Comparison of ENCODE assay signal across 15 cellular contexts in the genomic region with DNA sequence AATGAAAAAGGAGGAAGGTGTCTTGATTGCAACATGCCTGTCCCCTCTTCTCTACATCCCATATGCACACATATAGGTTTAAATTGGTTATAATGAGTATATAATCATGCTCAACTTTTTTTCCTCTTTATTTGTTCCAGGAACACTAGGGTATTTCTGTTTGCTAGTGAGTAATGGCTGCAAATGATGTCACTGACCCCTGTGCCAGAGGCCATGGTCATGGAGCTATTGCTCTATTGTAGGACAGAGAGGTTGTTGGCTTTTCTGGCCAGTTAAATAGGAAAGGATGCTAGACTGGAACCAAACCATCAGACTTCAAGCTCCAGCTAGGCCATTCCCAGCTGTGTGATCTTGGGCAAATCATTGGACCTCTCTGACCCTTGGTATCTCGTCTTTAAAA. TPM values are rescaled to one million over a fixed set of nuclear protein-coding genes. Genes with fewer than 3 reads are reported as not detected.
DNase-seq lines count a peak whose midpoint lies in the region; ATAC-seq and TF ChIP-seq lines count a peak whose summit lies in the region.
"Had no signal": no experiment of that assay in that cellular context is flagged by ENCODE, and none has a peak within 500 bp of the region (broad histone marks: within the 10 kb centered on the region; RNA-seq: fewer than 3 reads in every experiment).

No MANE protein-coding gene starts in this region.

- peak overlapping the region; percentile 88 for H3K27ac Mint-ChIP-seq in CD4-positive, alpha-beta T cell
- H3K27ac Mint-ChIP-seq in T-cell (peak overlapping the region; percentile 97 to 99), immature natural killer cell (peak overlapping the region; percentile 84 to 99 (median 93))
- H3K27ac Mint-ChIP-seq: type B pancreatic cell had no signal

- intact Hi-C loops in CD4-positive, alpha-beta T cell (cut with DNase I, micrococcal nuclease) = no loop called here

- ATAC-seq in CD4-positive, alpha-beta T cell (ENCODE audit: poor library complexity) = no peak
- ATAC-seq in T-cell (replicated peaks in 1 of 4) = no peak
- no peak for ATAC-seq in HG02798 (IDR thresholded peaks at IDR 0.05; ENCODE audit: poor library complexity, unreplicated experiment)
- ATAC-seq in HG03159 (IDR thresholded peaks at IDR 0.05; ENCODE audit: unreplicated experiment) = no peak
- ATAC-seq in HG03095 (IDR thresholded peaks at IDR 0.05; ENCODE audit: unreplicated experiment) = no peak
- ATAC-seq: esophagus mucosa had no signal

- DNase-seq in AML-193 (lab: John Stamatoyannopoulos, UW) (peak; percentile 46 to 70), T-cell (no peak), immature natural killer cell (no peak)
- no peak for DNase-seq in CD4-positive, alpha-beta T cell
- DNase-seq in stimulated activated CD4-positive, alpha-beta T cell treated with anti-CD3 and anti-CD28 coated beads, Interleukin-2, amount 100 ng/mL, for 24 hours = no peak
- DNase-seq: anterior cingulate cortex, cortex of kidney, NCI-H1930 had no signal

- H3K27me3 Mint-ChIP-seq in CD4-positive, alpha-beta T cell = no peaks in the 10 kb centered on the region
- H3K27me3 Mint-ChIP-seq in T-cell (no peaks in the 10 kb centered on the region), immature natural killer cell (ENCODE audit: low read depth in 3 of 3) (peaks cover 4 to 26% (median 5%) of the 10 kb centered on the region in 3 donors)
- H3K27me3 Mint-ChIP-seq: type B pancreatic cell had no signal

- H3K27ac ChIP-seq in CD4-positive, alpha-beta T cell (ENCODE audit: low read depth, low read length) = peak overlapping the region; percentile 22
- H3K27ac ChIP-seq: BLaER1 had no signal

- POLR2A ChIA-PET in CD4-positive, alpha-beta T cell (lab: Charles Lee) = interaction anchor here (1.1 to 2.4 kb wide), 4 partner anchors 8 to 37 kb away, joined by 4 to 8 read pairs (median 6); no protein-coding TSS in a partner anchor
- POLR2A ChIA-PET in T-cell (lab: Charles Lee) = interaction anchor here in 1 of 2 donors (0.6 kb wide), 1 partner anchor 118 kb away, joined by 11 read pairs; no protein-coding TSS in a partner anchor

- H3K36me3 Mint-ChIP-seq in CD4-positive, alpha-beta T cell (ENCODE audit: low read depth) = peaks cover 45% of the 10 kb centered on the region
- H3K36me3 Mint-ChIP-seq in T-cell = peaks cover 23% of the 10 kb centered on the region
- peaks cover 10 to 31% (median 11%) of the 10 kb centered on the region in 3 donors for H3K36me3 Mint-ChIP-seq in immature natural killer cell

- H3K4me3 Mint-ChIP-seq in CD4-positive, alpha-beta T cell = no peak overlapping the region
- H3K4me3 Mint-ChIP-seq in T-cell (peak overlapping the region in 2 of 3 donors; percentile 34 to 70), immature natural killer cell (peak overlapping the region; percentile 44 to 86 (median 84))
- H3K4me3 Mint-ChIP-seq: type B pancreatic cell had no signal

- H3K27me3 ChIP-seq in CD4-positive, alpha-beta T cell (ENCODE audit: control insufficient read depth, insufficient read depth, low read length) = no peaks in the 10 kb centered on the region
- H3K27me3 ChIP-seq: BLaER1 had no signal

- no peaks in the 10 kb centered on the region for H3K9me3 ChIP-seq in CD4-positive, alpha-beta T cell (ENCODE audit: control insufficient read depth, low read length)
- H3K9me3 ChIP-seq: BLaER1 had no signal

- CTCF ChIA-PET in CD4-positive, alpha-beta T cell (lab: Charles Lee) = interaction anchor here (0.5 to 11.1 kb wide), 3 partner anchors 7 to 1007 kb away, joined by 3 to 114 read pairs (median 5); partner anchors contain the start of gene ARHGEF3
- CTCF ChIA-PET in T-cell (lab: Charles Lee) = interaction anchor here (0.9 to 6.2 kb wide), 2 partner anchors 8 to 10 kb away, joined by 3 to 126 read pairs; partner anchors contain the start of gene ARHGEF3 (in 2 of the 2)

- H3K4me1 Mint-ChIP-seq in CD4-positive, alpha-beta T cell (ENCODE audit: low read depth) = peaks cover 88% of the 10 kb centered on the region
- H3K4me1 Mint-ChIP-seq in T-cell = peaks cover 90 to 95% (median 94%) of the 10 kb centered on the region in 3 donors
- H3K4me1 Mint-ChIP-seq in immature natural killer cell = peaks cover 98 to 100% of the 10 kb centered on the region in 2 donors

- H3K9me3 Mint-ChIP-seq in CD4-positive, alpha-beta T cell = no peaks in the 10 kb centered on the region
- H3K9me3 Mint-ChIP-seq in T-cell = peaks cover 0 to 3% (median 0%) of the 10 kb centered on the region in 3 donors
- H3K9me3 Mint-ChIP-seq in immature natural killer cell = no peaks in the 10 kb centered on the region
- H3K9me3 Mint-ChIP-seq: nephron, type B pancreatic cell had no signal

- no peak for TF ChIP-seq CTCF in CD4-positive, alpha-beta T cell (IDR thresholded peaks at IDR 0.05)

RNA-seq across cellular contexts. Expression of gene ARHGEF3, which starts 9.5 kb away (rescaled TPM):
- 10 to 100 TPM; 46.4 to 46.6 TPM for total RNA-seq in CD4-positive, alpha-beta T cell
- total RNA-seq in T-cell = 100 to 1,000 TPM in 4 of 5 donors, 10 to 100 TPM in 1; 93.4 to 132 (median 124) TPM
- 100 to 1,000 TPM; 110 to 197 (median 136) TPM for polyA plus RNA-seq in immature natural killer cell

Comparison
In these comparisons a context has a peak if more than half of its experiments do, and no peak if none do; other contexts are left out.
1. DNase-seq: peak in AML-193 (2 of 2); none in CD4-positive, alpha-beta T cell (0 of 10), T-cell (0 of 34), immature natural killer cell (0 of 3) and stimulated activated CD4-positive, alpha-beta T cell treated with anti-CD3 and anti-CD28 coated beads, Interleukin-2, amount 100 ng/mL, for 24 hours (0 of 2).
2. Peak in every context shown above with its lines, with median percentiles within 50 percentile points of each other: H3K27ac Mint-ChIP-seq.